8 cellular contexts compared by ENCODE assay signal in genomic region chr9:113566011-113566711, GRCh38.
DNase-seq lines count a peak whose midpoint lies in the region; ATAC-seq and TF ChIP-seq lines count a peak whose summit lies in the region.

No MANE protein-coding gene starts in this region.

- intact Hi-C loops in psoas muscle (cut with DNase I) = loop anchor here in 1 of 2 donors (5.0 kb wide), 1 partner anchor 104 kb away; the partner anchor contains the start of gene RGS3

- H3K4me1 ChIP-seq in CD4-positive, CD25-positive, alpha-beta regulatory T cell (ENCODE audit: control insufficient read depth, insufficient read depth, low read length, poor library complexity, severe bottlenecking) = no peaks in the 10 kb centered on the region
- H3K4me1 ChIP-seq in RWPE2 (ENCODE audit: insufficient read depth, poor library complexity, severe bottlenecking) = peaks cover 21% of the 10 kb centered on the region
- H3K4me1 ChIP-seq in psoas muscle = peaks cover 61% of the 10 kb centered on the region

- H3K9me3 ChIP-seq in CD4-positive, CD25-positive, alpha-beta regulatory T cell (ENCODE audit: control insufficient read depth in 2 of 2, low read length in 2 of 2) = no peaks in the 10 kb centered on the region
- H3K9me3 ChIP-seq in RWPE2 (ENCODE audit: severe bottlenecking) (no peaks in the 10 kb centered on the region), psoas muscle (no peaks in the 10 kb centered on the region)

- no peak overlapping the region for H3K4me3 Mint-ChIP-seq in CD4-positive, CD25-positive, alpha-beta regulatory T cell

- H3K27ac Mint-ChIP-seq in CD4-positive, CD25-positive, alpha-beta regulatory T cell = peak overlapping the region in 2 of 3 donors; percentile 51 to 63

- H3K27ac ChIP-seq in CD4-positive, CD25-positive, alpha-beta regulatory T cell (ENCODE audit: insufficient read depth, low read length, poor library complexity, severe bottlenecking) = no peak overlapping the region
- H3K27ac ChIP-seq in RWPE2 (ENCODE audit: poor library complexity, severe bottlenecking) (peak overlapping the region; percentile 42), psoas muscle (peak overlapping the region; percentile 74)

- TF ChIP-seq CTCF in RWPE2 (IDR thresholded peaks at IDR 0.05; ENCODE audit: poor library complexity, severe bottlenecking) (no peak), psoas muscle (IDR thresholded peaks at IDR 0.05) (no peak)

- no peaks in the 10 kb centered on the region for H3K36me3 ChIP-seq in CD4-positive, CD25-positive, alpha-beta regulatory T cell (ENCODE audit: control insufficient read depth, insufficient read depth, low read length)
- no peaks in the 10 kb centered on the region for H3K36me3 ChIP-seq in RWPE2 (ENCODE audit: low read depth)
- no peaks in the 10 kb centered on the region for H3K36me3 ChIP-seq in psoas muscle (ENCODE audit: insufficient read depth in 1 of 2, low read depth in 1 of 2)

- WGBS in psoas muscle, 3 donors = 15 to 32% (median 16%) methylated on average over 8 of the region's 8 CpGs

- no peaks in the 10 kb centered on the region for H3K36me3 Mint-ChIP-seq in CD4-positive, CD25-positive, alpha-beta regulatory T cell

- no peaks in the 10 kb centered on the region for H3K27me3 Mint-ChIP-seq in CD4-positive, CD25-positive, alpha-beta regulatory T cell

- H3K4me1 Mint-ChIP-seq in CD4-positive, CD25-positive, alpha-beta regulatory T cell = peaks cover 0 to 19% (median 4%) of the 10 kb centered on the region in 4 donors

- DNase-seq in CD4-positive, CD25-positive, alpha-beta regulatory T cell = no peak
- peak; percentile 32 for DNase-seq in RWPE2 (ENCODE audit: low spot score)
- DNase-seq in globus pallidus (ENCODE audit: low spot score) = peak; percentile 60
- DNase-seq in psoas muscle = no peak
- no peak for DNase-seq in epidermal melanocyte (ENCODE audit: insufficient read length, low spot score)
- no peak for DNase-seq in NAMALWA (ENCODE audit: low spot score)

- ATAC-seq in CD4-positive, CD25-positive, alpha-beta regulatory T cell (ENCODE audit: low read depth in 2 of 2) = no peak
- ATAC-seq in RWPE2 (ENCODE audit: low read depth) (no peak), psoas muscle (no peak), GM19467 (IDR thresholded peaks at IDR 0.05; ENCODE audit: unreplicated experiment) (no peak), GM18498 (IDR thresholded peaks at IDR 0.05; ENCODE audit: unreplicated experiment) (no peak)

- H3K9me3 Mint-ChIP-seq in CD4-positive, CD25-positive, alpha-beta regulatory T cell = no peaks in the 10 kb centered on the region

- no peaks in the 10 kb centered on the region for H3K27me3 ChIP-seq in CD4-positive, CD25-positive, alpha-beta regulatory T cell (ENCODE audit: control insufficient read depth, insufficient read depth, low read length)
- H3K27me3 ChIP-seq in RWPE2 (ENCODE audit: insufficient read depth, poor library complexity, severe bottlenecking) (no peaks in the 10 kb centered on the region), psoas muscle (ENCODE audit: insufficient read depth in 3 of 3, low read length in 2 of 3) (no peaks in the 10 kb centered on the region)

- H3K4me3 ChIP-seq in CD4-positive, CD25-positive, alpha-beta regulatory T cell (ENCODE audit: low read depth, low read length) = no peak overlapping the region
- H3K4me3 ChIP-seq in RWPE2 (ENCODE audit: severe bottlenecking) = peak overlapping the region; percentile 49
- no peak overlapping the region for H3K4me3 ChIP-seq in psoas muscle

Comparison
In these comparisons a context has a peak if more than half of its experiments do, and no peak if none do; other contexts are left out.
1. DNase-seq: peak in RWPE2 (single experiment) and globus pallidus (single experiment); none in CD4-positive, CD25-positive, alpha-beta regulatory T cell (0 of 3), psoas muscle (0 of 2), epidermal melanocyte (single experiment) and NAMALWA (single experiment).